Comparison of ENCODE assay signal across 20 cellular contexts in genomic region chr16:2234813-2235170, GRCh38.
"Had no signal": no experiment of that assay in that cellular context is flagged by ENCODE, and none has a peak within 500 bp of the region (broad histone marks: within the 10 kb centered on the region; RNA-seq: fewer than 3 reads in every experiment).

No MANE protein-coding gene starts in this region.

- H3K27me3 ChIP-seq: MG63, SJSA1 had no signal

- FAIRE-seq: HTR-8/SVneo had no signal

- H3K9me3 Mint-ChIP-seq: T-cell had no signal

- H2AFZ ChIP-seq: PC-9 had no signal

- ATAC-seq: T-cell had no signal

- H3K4me1 ChIP-seq: SJSA1 had no signal

- H3K27ac Mint-ChIP-seq: T-cell had no signal

- H3K4me2 ChIP-seq: PC-9 had no signal

- H3K4me3 Mint-ChIP-seq: T-cell had no signal

- H3K27ac ChIP-seq: HL-60, PC-9, Peyer's patch, SJSA1, SK-N-MC had no signal

- DNase-seq: Karpas-422, KG1, MG63, NCI-H1092 treated with DMSO at 0.1 percent for 48 hours, NCI-H1436, NCI-H2081 treated with DMSO at 0.1 percent for 48 hours, NCI-H2171, NCI-H226, NCI-H446, NCI-H524 treated with DMSO at 0.1 percent for 48 hours, PC-9, Right ventricle myocardium superior, SIG-M5, SW 1271, T-cell had no signal

- H3K4me3 ChIP-seq: MG63, PC-9, Peyer's patch, SJSA1, SK-N-MC had no signal

- H3K9me3 ChIP-seq: MG63, Peyer's patch, SJSA1 had no signal
